Comparison of ENCODE assay signal across 22 cellular contexts in the genomic region with DNA sequence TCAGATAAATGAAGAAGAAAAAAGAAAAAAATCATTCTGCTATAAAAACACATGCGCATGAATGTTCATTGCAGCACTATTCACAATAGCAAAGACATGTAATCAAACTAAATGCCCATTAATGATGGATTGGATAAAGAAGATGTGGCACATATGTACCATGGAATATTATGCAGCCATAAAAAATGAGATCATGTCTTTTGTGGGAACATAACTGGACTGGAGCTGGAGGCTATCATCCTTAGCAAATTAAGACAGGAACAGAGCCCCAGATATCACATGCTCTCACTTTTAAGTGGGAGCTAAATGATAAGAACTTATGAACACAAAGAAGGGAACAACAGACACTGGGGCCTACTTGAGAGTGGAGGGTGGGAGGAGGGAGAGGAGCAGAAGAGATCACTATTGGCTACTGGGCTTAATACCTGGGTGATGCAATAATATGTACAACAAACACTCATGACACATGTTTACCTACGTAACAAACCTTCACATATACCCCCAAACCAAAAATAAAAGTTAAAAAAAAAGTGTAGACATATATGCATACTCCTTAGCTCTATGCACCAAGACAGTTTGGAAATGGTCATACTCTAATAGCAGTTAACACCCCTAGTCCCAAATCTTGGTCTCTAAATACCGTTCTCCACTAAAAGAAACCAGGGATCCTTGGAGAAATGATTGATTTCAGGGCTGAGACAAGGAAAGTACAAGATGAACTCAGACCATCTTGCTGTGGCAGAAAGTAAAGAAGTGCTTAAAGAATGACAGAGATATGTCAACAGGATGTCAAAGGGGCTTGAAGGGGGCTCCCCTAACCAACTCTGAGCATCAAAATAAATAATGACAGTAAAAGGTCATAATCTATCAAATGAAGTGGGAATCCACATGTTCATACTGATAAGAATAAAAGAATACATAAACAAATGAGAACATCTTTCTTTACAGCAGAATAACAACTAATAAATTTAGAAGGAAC. TPM values are rescaled to one million over a fixed set of nuclear protein-coding genes. Genes with fewer than 3 reads are reported as not detected.
DNase-seq lines count a peak whose midpoint lies in the region; ATAC-seq lines count a peak whose summit lies in the region.
"Had no signal": no experiment of that assay in that cellular context is flagged by ENCODE, and none has a peak within 500 bp of the region (broad histone marks: within the 10 kb centered on the region; RNA-seq: fewer than 3 reads in every experiment).

No MANE protein-coding gene starts in this region.

- no peak overlapping the region for H3K4me3 ChIP-seq in CD4-positive, CD25-positive, alpha-beta regulatory T cell (ENCODE audit: low read depth, low read length)
- H3K4me3 ChIP-seq: A549; BLaER1 treated with 17β-estradiol and CSF1 and Interleukin-3, amounts not matched to agents 10 nM and 100 nM; GM23248; HAP-1 had no signal

- H3K36me3 ChIP-seq in CD4-positive, CD25-positive, alpha-beta regulatory T cell (ENCODE audit: control insufficient read depth, insufficient read depth, low read length): no peaks in the 10 kb centered on the region
- H3K36me3 ChIP-seq: BLaER1 treated with 17β-estradiol and CSF1 and Interleukin-3, amounts not matched to agents 10 nM and 100 nM; HAP-1 had no signal

- H3K27ac Mint-ChIP-seq in CD4-positive, CD25-positive, alpha-beta regulatory T cell: peak overlapping the region in 2 of 3 donors; percentile 9 to 80
- H3K27ac Mint-ChIP-seq in T-cell: peak overlapping the region; percentile 39 to 74
- peak overlapping the region; percentile 12 for H3K27ac Mint-ChIP-seq in activated naive CD8-positive, alpha-beta T cell treated with anti-CD3 and anti-CD28 coated beads, Interleukin-2, amount 50 U/mL, for 24 hours
- peak overlapping the region; percentile 67 for H3K27ac Mint-ChIP-seq in stimulated activated memory B cell treated with anti-CD40 and anti-IgM and Interleukin-4, amounts not matched to agents 10 μg/mL and 1 μg/mL and 100 μg/mL, for 72 hours

- peaks cover 8% of the 10 kb centered on the region for H3K27me3 Mint-ChIP-seq in CD4-positive, CD25-positive, alpha-beta regulatory T cell
- peaks cover 0 to 3% of the 10 kb centered on the region in 2 donors for H3K27me3 Mint-ChIP-seq in T-cell
- H3K27me3 Mint-ChIP-seq in activated naive CD8-positive, alpha-beta T cell treated with anti-CD3 and anti-CD28 coated beads, Interleukin-2, amount 50 U/mL, for 24 hours: no peaks in the 10 kb centered on the region
- no peaks in the 10 kb centered on the region for H3K27me3 Mint-ChIP-seq in stimulated activated memory B cell treated with anti-CD40 and anti-IgM and Interleukin-4, amounts not matched to agents 10 μg/mL and 1 μg/mL and 100 μg/mL, for 72 hours
- H3K27me3 Mint-ChIP-seq: IgD-negative memory B cell had no signal

- no peaks in the 10 kb centered on the region for H3K9me3 ChIP-seq in CD4-positive, CD25-positive, alpha-beta regulatory T cell (ENCODE audit: control insufficient read depth in 2 of 2, low read length in 2 of 2)
- H3K9me3 ChIP-seq: A549; BLaER1 treated with 17β-estradiol and CSF1 and Interleukin-3, amounts not matched to agents 10 nM and 100 nM; HAP-1 had no signal

- peaks cover 0 to 1% (median 0%) of the 10 kb centered on the region in 7 donors for H3K9me3 Mint-ChIP-seq in CD4-positive, CD25-positive, alpha-beta regulatory T cell
- H3K9me3 Mint-ChIP-seq in T-cell: no peaks in the 10 kb centered on the region
- no peaks in the 10 kb centered on the region for H3K9me3 Mint-ChIP-seq in activated naive CD8-positive, alpha-beta T cell treated with anti-CD3 and anti-CD28 coated beads, Interleukin-2, amount 50 U/mL, for 24 hours
- H3K9me3 Mint-ChIP-seq in stimulated activated memory B cell treated with anti-CD40 and anti-IgM and Interleukin-4, amounts not matched to agents 10 μg/mL and 1 μg/mL and 100 μg/mL, for 72 hours: no peaks in the 10 kb centered on the region
- H3K9me3 Mint-ChIP-seq: IgD-negative memory B cell had no signal

- CTCF ChIA-PET in T-cell (lab: Charles Lee): interaction anchor here in 1 of 2 donors (0.5 kb wide), 1 partner anchor 457 kb away, joined by 6 read pairs; no protein-coding TSS in a partner anchor

- no peaks in the 10 kb centered on the region for H3K36me3 Mint-ChIP-seq in CD4-positive, CD25-positive, alpha-beta regulatory T cell
- H3K36me3 Mint-ChIP-seq in T-cell: no peaks in the 10 kb centered on the region
- no peaks in the 10 kb centered on the region for H3K36me3 Mint-ChIP-seq in activated naive CD8-positive, alpha-beta T cell treated with anti-CD3 and anti-CD28 coated beads, Interleukin-2, amount 50 U/mL, for 24 hours (ENCODE audit: low read depth)
- no peaks in the 10 kb centered on the region for H3K36me3 Mint-ChIP-seq in stimulated activated memory B cell treated with anti-CD40 and anti-IgM and Interleukin-4, amounts not matched to agents 10 μg/mL and 1 μg/mL and 100 μg/mL, for 72 hours

- no peak overlapping the region for H3K27ac ChIP-seq in CD4-positive, CD25-positive, alpha-beta regulatory T cell (ENCODE audit: insufficient read depth, low read length, poor library complexity, severe bottlenecking)
- H3K27ac ChIP-seq: A549; BLaER1 treated with 17β-estradiol and CSF1 and Interleukin-3, amounts not matched to agents 10 nM and 100 nM; GM23248 had no signal

- ATAC-seq in CD4-positive, CD25-positive, alpha-beta regulatory T cell (ENCODE audit: low read depth in 2 of 2): peak in 1 of 2 donors; percentile 48
- ATAC-seq in T-cell (replicated peaks in 1 of 4) (peak in 3 of 4 experiments; percentile 37 to 81 (median 55)), GM21723 (IDR thresholded peaks at IDR 0.05; ENCODE audit: unreplicated experiment) (no peak)
- ATAC-seq in activated naive CD8-positive, alpha-beta T cell treated with anti-CD3 and anti-CD28 coated beads, Interleukin-2, amount 50 U/mL, for 24 hours: peak; percentile 81
- ATAC-seq in stimulated activated memory B cell treated with anti-CD40 and anti-IgM and Interleukin-4, amounts not matched to agents 10 μg/mL and 1 μg/mL and 100 μg/mL, for 72 hours: no peak
- ATAC-seq: A549 had no signal

- H3K4me3 Mint-ChIP-seq in CD4-positive, CD25-positive, alpha-beta regulatory T cell: no peak overlapping the region
- no peak overlapping the region for H3K4me3 Mint-ChIP-seq in T-cell
- no peak overlapping the region for H3K4me3 Mint-ChIP-seq in activated naive CD8-positive, alpha-beta T cell treated with anti-CD3 and anti-CD28 coated beads, Interleukin-2, amount 50 U/mL, for 24 hours
- H3K4me3 Mint-ChIP-seq in stimulated activated memory B cell treated with anti-CD40 and anti-IgM and Interleukin-4, amounts not matched to agents 10 μg/mL and 1 μg/mL and 100 μg/mL, for 72 hours: no peak overlapping the region

- peak in 1 of 3 donors; percentile 19 for DNase-seq in CD4-positive, CD25-positive, alpha-beta regulatory T cell
- no peak for DNase-seq in T-cell
- DNase-seq in activated naive CD8-positive, alpha-beta T cell treated with anti-CD3 and anti-CD28 coated beads, Interleukin-2, amount 50 U/mL, for 24 hours: no peak
- no peak for DNase-seq in DMS 273 (lab: John Stamatoyannopoulos, UW; ENCODE audit: unreplicated experiment)
- no peak for DNase-seq in mucosa of gallbladder (ENCODE audit: low spot score)
- DNase-seq: DND-41, GM23248, Kasumi-1, MM.1S, NCI-H1105, NCI-H1694 treated with DMSO at 0.1 percent for 48 hours, NCI-H2107, NCI-H2227 treated with DMSO at 0.1 percent for 48 hours, NCI-H510A treated with DMSO at 0.1 percent for 48 hours, NCI-H774, Right ventricle myocardium superior had no signal

- POLR2A ChIA-PET in T-cell (lab: Charles Lee): interaction anchor here (0.6 kb wide), 2 partner anchors 21 to 200 kb away, joined by 3 to 4 read pairs; no protein-coding TSS in a partner anchor

- no peaks in the 10 kb centered on the region for H3K27me3 ChIP-seq in CD4-positive, CD25-positive, alpha-beta regulatory T cell (ENCODE audit: control insufficient read depth, insufficient read depth, low read length)
- H3K27me3 ChIP-seq: BLaER1 treated with 17β-estradiol and CSF1 and Interleukin-3, amounts not matched to agents 10 nM and 100 nM had no signal

- peaks cover 7% of the 10 kb centered on the region for H3K4me1 ChIP-seq in CD4-positive, CD25-positive, alpha-beta regulatory T cell (ENCODE audit: control insufficient read depth, insufficient read depth, low read length, poor library complexity, severe bottlenecking)
- H3K4me1 ChIP-seq: A549, HAP-1 had no signal

- H3K4me1 Mint-ChIP-seq in CD4-positive, CD25-positive, alpha-beta regulatory T cell: peaks cover 8 to 13% (median 13%) of the 10 kb centered on the region in 4 donors
- H3K4me1 Mint-ChIP-seq in T-cell: peaks cover 13 to 23% (median 19%) of the 10 kb centered on the region in 3 donors
- H3K4me1 Mint-ChIP-seq in activated naive CD8-positive, alpha-beta T cell treated with anti-CD3 and anti-CD28 coated beads, Interleukin-2, amount 50 U/mL, for 24 hours: peaks cover 18% of the 10 kb centered on the region
- peaks cover 45% of the 10 kb centered on the region for H3K4me1 Mint-ChIP-seq in stimulated activated memory B cell treated with anti-CD40 and anti-IgM and Interleukin-4, amounts not matched to agents 10 μg/mL and 1 μg/mL and 100 μg/mL, for 72 hours

RNA-seq across cellular contexts. Expression of a gene that starts 17.1 kb away (rescaled TPM):
- total RNA-seq in CD4-positive, CD25-positive, alpha-beta regulatory T cell: 293 TPM
- 100 to 1,000 TPM in 1 of 4 donors, 10 to 100 TPM in 3; 79.0 to 103 (median 94.6) TPM for polyA plus RNA-seq in CD4-positive, CD25-positive, alpha-beta regulatory T cell
- total RNA-seq in T-cell: 100 to 1,000 TPM; 220 to 312 (median 244) TPM
- total RNA-seq in mucosa of gallbladder: 98.9 TPM

Comparison
In these comparisons a context has a peak if more than half of its experiments do, and no peak if none do; other contexts are left out.
1. ATAC-seq: peak in T-cell (3 of 4) and activated naive CD8-positive, alpha-beta T cell treated with anti-CD3 and anti-CD28 coated beads, Interleukin-2, amount 50 U/mL, for 24 hours (single experiment); none in stimulated activated memory B cell treated with anti-CD40 and anti-IgM and Interleukin-4, amounts not matched to agents 10 μg/mL and 1 μg/mL and 100 μg/mL, for 72 hours (single experiment) and GM21723 (single experiment).
2. H3K27ac Mint-ChIP-seq: peak in every context shown above with its lines; median percentile 67 in stimulated activated memory B cell treated with anti-CD40 and anti-IgM and Interleukin-4, amounts not matched to agents 10 μg/mL and 1 μg/mL and 100 μg/mL, for 72 hours; 56 in T-cell; 44 in CD4-positive, CD25-positive, alpha-beta regulatory T cell; 12 in activated naive CD8-positive, alpha-beta T cell treated with anti-CD3 and anti-CD28 coated beads, Interleukin-2, amount 50 U/mL, for 24 hours.